In the genomic region with DNA sequence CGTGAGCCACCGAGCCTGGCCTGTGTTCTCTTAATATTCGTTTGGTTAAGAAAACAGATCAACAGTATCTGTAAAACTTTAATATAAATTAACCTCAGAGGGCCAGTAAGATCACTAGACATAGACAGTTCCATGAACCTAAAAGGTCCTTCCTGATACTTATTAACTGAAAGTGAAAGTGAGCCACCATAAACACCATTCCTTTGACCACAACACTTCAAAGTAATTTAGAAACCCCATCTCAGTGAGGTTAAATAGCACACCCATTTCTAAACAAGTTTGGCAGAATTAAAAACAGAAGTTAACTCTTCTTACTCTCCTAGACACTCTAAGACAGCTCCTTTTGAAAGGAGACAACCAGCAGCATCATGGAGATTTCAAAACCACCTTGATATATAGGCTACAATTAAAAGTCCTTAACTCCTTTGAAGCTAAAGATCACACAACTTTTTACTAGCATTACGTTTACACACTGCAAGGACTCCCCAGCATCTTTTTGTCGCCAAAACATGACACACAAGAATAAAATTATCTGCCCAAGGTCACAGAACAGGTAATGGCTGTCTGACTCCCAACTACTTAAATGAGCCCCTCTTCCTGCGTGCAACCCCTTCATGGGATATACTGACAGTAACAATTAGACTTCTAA, we compare ENCODE assay signal across 8 cellular contexts. TPM values are rescaled to one million over a fixed set of nuclear protein-coding genes. Genes with fewer than 3 reads are reported as not detected.
A peak's percentile ranks its signal among the peaks of the same experiment; 100 is the strongest.
DNase-seq lines count a peak whose midpoint lies in the region; ATAC-seq and TF ChIP-seq lines count a peak whose summit lies in the region.

No MANE protein-coding gene starts in this region.

- CTCF ChIA-PET in AG04450 (lab: Charles Lee), result interaction anchor here (0.6 kb wide), 2 partner anchors 21 to 45 kb away, joined by 3 read pairs; no protein-coding TSS in a partner anchor

- H3K27ac ChIP-seq in AG04450 (ENCODE audit: low read depth, low read length) (no peak overlapping the region), foreskin keratinocyte (peak overlapping the region; percentile 97), skin epidermis (peak overlapping the region in 11 of 21 experiments; percentile 3 to 96 (median 43))

- H3K27me3 ChIP-seq in AG04450 (ENCODE audit: control insufficient read depth, insufficient read depth, low read length), result no peaks in the 10 kb centered on the region
- no peaks in the 10 kb centered on the region for H3K27me3 ChIP-seq in foreskin keratinocyte

- DNase-seq in AG04450 (ENCODE audit: low read depth, low spot score) (no peak), GM20000 (ENCODE audit: low spot score) (peak; percentile 78), SW480 (ENCODE audit: low spot score) (peak; percentile 67), foreskin keratinocyte (no peak), iPS-NIHi11 (ENCODE audit: low spot score) (no peak)
- DNase-seq in NK-92 treated with Interleukin-12 subunit alpha and Interleukin-12 subunit beta, amount 100 ng/mL, for 24 hours (lab: John Stamatoyannopoulos, UW), result no peak

- H3K4me3 ChIP-seq in AG04450 (ENCODE audit: low read depth, low read length), result peak overlapping the region; percentile 61
- peak overlapping the region; percentile 65 to 97 (median 79) for H3K4me3 ChIP-seq in skin epidermis

- TF ChIP-seq CTCF in AG04450 (IDR thresholded peaks at IDR 0.05; ENCODE audit: low read depth, low read length) (no peak), GM20000 (IDR thresholded peaks at IDR 0.05; ENCODE audit: extremely low read depth, missing control alignments) (no peak), foreskin keratinocyte (conservative IDR thresholded peaks at IDR 0.05) (no peak)

- H3K4me1 ChIP-seq in foreskin keratinocyte, result peaks cover 13% of the 10 kb centered on the region

- no peaks in the 10 kb centered on the region for H3K9me3 ChIP-seq in AG04450 (ENCODE audit: control insufficient read depth, insufficient read depth, low read length)

- ATAC-seq in foreskin keratinocyte (no peak), HG02884 (IDR thresholded peaks at IDR 0.05; ENCODE audit: unreplicated experiment) (no peak)

- POLR2A ChIA-PET in AG04450 (lab: Yijun Ruan, JAX), result no interaction called here

RNA-seq across cellular contexts. Expression of gene RNF19B, which starts 2.2 kb away (rescaled TPM):
- polyA plus RNA-seq in AG04450 (2011; rRNA removed), result 8.5 and 10.1 TPM in 2 replicates
- 18.0 and 19.5 TPM in 2 replicates for polyA minus RNA-seq in AG04450 (2011; rRNA and poly(A)+ RNA removed)
- 27.0 and 30.9 TPM in 2 replicates for total RNA-seq in foreskin keratinocyte
- 18.2 and 20.7 TPM in 2 replicates for polyA plus RNA-seq in foreskin keratinocyte

Comparison
In these comparisons a context has a peak if more than half of its experiments do, and no peak if none do; other contexts are left out.
1. DNase-seq: peak in GM20000 (single experiment) and SW480 (single experiment); none in AG04450 (single experiment), foreskin keratinocyte (0 of 2), iPS-NIHi11 (single experiment) and NK-92 treated with Interleukin-12 subunit alpha and Interleukin-12 subunit beta, amount 100 ng/mL, for 24 hours (single experiment).